Comparison of ENCODE assay signal across 14 cellular contexts in the genomic region with DNA sequence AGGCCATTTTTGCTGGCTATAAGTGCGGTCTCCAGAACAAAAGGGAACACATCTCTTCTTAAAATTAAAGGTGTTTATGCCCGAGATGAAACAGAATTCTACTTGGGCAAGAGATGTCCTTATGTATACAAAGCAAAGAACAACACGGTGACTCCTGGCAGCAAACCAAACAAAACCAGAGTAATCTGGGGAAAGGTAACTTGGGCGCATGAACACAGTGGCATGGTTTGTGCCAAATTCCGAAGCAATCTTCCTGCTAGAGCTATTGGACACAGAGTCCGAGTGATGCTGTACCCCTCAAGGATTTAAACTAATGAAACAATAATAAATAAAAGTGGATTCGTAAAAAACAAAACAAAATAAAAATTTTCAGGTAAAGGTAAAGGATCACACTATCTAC. TPM values are rescaled to one million over a fixed set of nuclear protein-coding genes. Genes with fewer than 3 reads are reported as not detected.
A peak's percentile ranks its signal among the peaks of the same experiment; 100 is the strongest.
DNase-seq lines count a peak whose midpoint lies in the region; ATAC-seq, FAIRE-seq and TF ChIP-seq lines count a peak whose summit lies in the region.
"Had no signal": no experiment of that assay in that cellular context is flagged by ENCODE, and none has a peak within 500 bp of the region (broad histone marks: within the 10 kb centered on the region; RNA-seq: fewer than 3 reads in every experiment).

No MANE protein-coding gene starts in this region.

- no peak overlapping the region for H2AFZ ChIP-seq in HepG2 (ENCODE audit: low read length)
- H2AFZ ChIP-seq: GM23338 had no signal

- no peak for TF ChIP-seq CTCF in liver (IDR thresholded peaks at IDR 0.05; ENCODE audit: low read depth, low read length, missing input control)
- no peak for TF ChIP-seq CTCF in HepG2 (CRISPR knock-in tag; IDR thresholded peaks at IDR 0.05)
- TF ChIP-seq CTCF in nephron progenitor cell (IDR thresholded peaks at IDR 0.05): no peak

- H3K9me3 ChIP-seq in liver (ENCODE audit: control insufficient read depth in 4 of 4, low read length in 3 of 4) (no peaks in the 10 kb centered on the region), HepG2 (ENCODE audit: low read length) (no peaks in the 10 kb centered on the region)
- H3K9me3 ChIP-seq: A549 had no signal

- intact Hi-C loops in HepG2 (cut with micrococcal nuclease; ENCODE audit: unreplicated experiment) (loop anchor here (10.0 kb wide), 1 partner anchor 108 kb away; a partner anchor contains a TSS), left ventricle myocardium superior (cut with micrococcal nuclease) (no loop called here)

- TF ChIP-seq EP300 in HepG2 (IDR thresholded peaks at IDR 0.05; ENCODE audit: low read depth in 2 of 2, low read length in 2 of 2) (no peak), HepG2 (CRISPR knock-in tag; IDR thresholded peaks at IDR 0.05; ENCODE audit: borderline replicate concordance) (no peak)

- H3K4me2 ChIP-seq in HepG2 (ENCODE audit: low read depth, low read length): no peak overlapping the region
- H3K4me2 ChIP-seq: A549, GM23338 had no signal

- H3K36me3 ChIP-seq in liver (ENCODE audit: control insufficient read depth in 4 of 4, insufficient read depth in 3 of 4, low read depth in 1 of 4, low read length in 3 of 4) (peaks cover 0 to 13% (median under 1%) of the 10 kb centered on the region in 4 donors), HepG2 (replicated peaks in 1 of 2; ENCODE audit: control insufficient read depth in 1 of 2, insufficient read depth in 2 of 2, low read length in 2 of 2) (peaks cover 3 to 5% of the 10 kb centered on the region in 2 experiments; a peak in 3 of 5 replicates)

- H3K4me1 ChIP-seq in liver (ENCODE audit: control insufficient read depth in 4 of 4, insufficient read depth in 4 of 4, low read length in 3 of 4) (peaks cover 0 to 13% (median 6%) of the 10 kb centered on the region in 4 donors), HepG2 (ENCODE audit: insufficient read depth, low read length) (peaks cover 5% of the 10 kb centered on the region; the same call in 1 of the 2 replicates)
- H3K4me1 ChIP-seq: A549 had no signal

- peaks cover 8% of the 10 kb centered on the region for H3K79me2 ChIP-seq in HepG2 (ENCODE audit: insufficient read depth, low read length)

- ATAC-seq in HepG2 (no peak), left ventricle myocardium superior (peak; percentile 71)
- ATAC-seq in activated naive CD4-positive, alpha-beta T cell treated with anti-CD3 and anti-CD28 coated beads, Interleukin-2, amount 50 U/mL, for 72 hours: no peak
- ATAC-seq: A549, GM23338 had no signal

- H3K4me3 ChIP-seq in liver (ENCODE audit: low read depth in 1 of 3, low read length in 3 of 3) (no peak overlapping the region), HepG2 (replicated peaks in 1 of 3; ENCODE audit: insufficient read depth in 1 of 3, low read depth in 2 of 3, low read length in 3 of 3) (no peak overlapping the region)
- H3K4me3 ChIP-seq: A549, GM23338 had no signal

- DNase-seq in HepG2 (ENCODE audit: low spot score) (no peak), left ventricle myocardium superior (no peak), nephron progenitor cell (no peak), activated T-cell treated with anti-CD3 and anti-CD28 coated beads for 4 hours (no peak)
- DNase-seq in activated naive CD4-positive, alpha-beta T cell treated with anti-CD3 and anti-CD28 coated beads, Interleukin-2, amount 50 U/mL, for 72 hours (ENCODE audit: low spot score in 2 of 2): no peak
- no peak for DNase-seq in activated CD4-positive, alpha-beta T cell treated with anti-CD3 and anti-CD28 coated beads for 4 hours
- DNase-seq: CD8-positive, alpha-beta memory T cell; DMS53; GF-D8; H7 had no signal

- no peak overlapping the region for H3K4me3 Mint-ChIP-seq in nephron progenitor cell
- H3K4me3 Mint-ChIP-seq: CD14-positive monocyte; CD8-positive, alpha-beta memory T cell; GM23338 had no signal

- peak overlapping the region; percentile 21 for H3K27ac Mint-ChIP-seq in nephron progenitor cell
- H3K27ac Mint-ChIP-seq in activated naive CD4-positive, alpha-beta T cell treated with anti-CD3 and anti-CD28 coated beads, Interleukin-2, amount 50 U/mL, for 72 hours: no peak overlapping the region
- H3K27ac Mint-ChIP-seq: CD14-positive monocyte; CD8-positive, alpha-beta memory T cell; GM23338 had no signal

- H3K27me3 ChIP-seq in liver (ENCODE audit: control insufficient read depth in 4 of 4, insufficient read depth in 4 of 4, low read length in 3 of 4) (no peaks in the 10 kb centered on the region), HepG2 (ENCODE audit: control insufficient read depth in 1 of 2, insufficient read depth in 2 of 2, low read length in 2 of 2) (no peaks in the 10 kb centered on the region; a peak in 1 of 5 replicates)

- H4K20me1 ChIP-seq in HepG2 (ENCODE audit: insufficient read depth, low read length): no peaks in the 10 kb centered on the region

- TF ChIP-seq POLR2A in HepG2 (IDR thresholded peaks at IDR 0.05; ENCODE audit: insufficient read depth in 1 of 2, low read depth in 2 of 2, low read length in 2 of 2): no peak

- no peak for FAIRE-seq in HepG2 (lab: Jason Lieb, UNC)
- FAIRE-seq: A549 had no signal

- POLR2A ChIA-PET in HepG2 (lab: Yijun Ruan, JAX): no interaction called here

- H3K27me3 Mint-ChIP-seq in nephron progenitor cell (ENCODE audit: low read depth, poor library complexity): peaks cover 8% of the 10 kb centered on the region

- no peak overlapping the region for H3K27ac ChIP-seq in liver (ENCODE audit: low read depth in 1 of 2, low read length in 2 of 2)
- no peak overlapping the region for H3K27ac ChIP-seq in HepG2 (ENCODE audit: extremely low read length, insufficient read depth, low read length)
- H3K27ac ChIP-seq: A549 had no signal

- in situ Hi-C loops in HepG2 (cut with HindIII; ENCODE audit: extremely low pct_ligation_motif_present, low pct_unique_long_range_greater_than_20kb): no loop called here

- peaks cover 5% of the 10 kb centered on the region for H3K36me3 Mint-ChIP-seq in nephron progenitor cell (ENCODE audit: low read depth)
- no peaks in the 10 kb centered on the region for H3K36me3 Mint-ChIP-seq in activated naive CD4-positive, alpha-beta T cell treated with anti-CD3 and anti-CD28 coated beads, Interleukin-2, amount 50 U/mL, for 72 hours
- H3K36me3 Mint-ChIP-seq: CD8-positive, alpha-beta memory T cell had no signal

- no peaks in the 10 kb centered on the region for H3K4me1 Mint-ChIP-seq in nephron progenitor cell
- H3K4me1 Mint-ChIP-seq: CD14-positive monocyte; CD8-positive, alpha-beta memory T cell had no signal

- H3K9ac ChIP-seq in liver (ENCODE audit: low read depth in 1 of 2, low read length in 2 of 2) (no peak overlapping the region), HepG2 (ENCODE audit: insufficient read depth, low read depth, low read length) (no peak overlapping the region)

- CTCF ChIA-PET in HepG2 (lab: Yijun Ruan, JAX; ENCODE audit: low intra/inter-chr PET ratio, low total read pairs): no interaction called here

- no TSS peak for BruUV-seq in HepG2 (replicated peaks; lab: Mats Ljungman, UMichigan)

- TF ChIP-seq RAD21 in liver (IDR thresholded peaks at IDR 0.05): peak in 1 of 2 donors; percentile 29
- TF ChIP-seq RAD21 in HepG2 (CRISPR knock-in tag; IDR thresholded peaks at IDR 0.05): no peak

- H3K9me3 Mint-ChIP-seq in nephron progenitor cell: no peaks in the 10 kb centered on the region
- peaks cover 0 to 5% of the 10 kb centered on the region in 2 donors for H3K9me3 Mint-ChIP-seq in activated naive CD4-positive, alpha-beta T cell treated with anti-CD3 and anti-CD28 coated beads, Interleukin-2, amount 50 U/mL, for 72 hours
- H3K9me3 Mint-ChIP-seq: GM23338 had no signal

- WGBS in liver: 39% methylated on average over 7 of the region's 7 CpGs
- 93% methylated on average over 7 of the region's 7 CpGs for WGBS in HepG2 (ENCODE audit: low lambda C conversion rate)

TF ChIP-seq in liver, 16 proteins besides CTCF, POLR2A, EP300 and RAD21 (continues in another document):
- TF ChIP-seq, protein P1, sequence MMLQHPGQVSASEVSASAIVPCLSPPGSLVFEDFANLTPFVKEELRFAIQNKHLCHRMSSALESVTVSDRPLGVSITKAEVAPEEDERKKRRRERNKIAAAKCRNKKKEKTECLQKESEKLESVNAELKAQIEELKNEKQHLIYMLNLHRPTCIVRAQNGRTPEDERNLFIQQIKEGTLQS (IDR thresholded peaks at IDR 0.05): no peak
- peak; percentile 84 for TF ChIP-seq FOXA2 (IDR thresholded peaks at IDR 0.05)

TF ChIP-seq in HepG2, 621 proteins besides CTCF, POLR2A, EP300 and RAD21 (continues in another document):
- TF ChIP-seq ZNF121 (CRISPR knock-in tag; IDR thresholded peaks at IDR 0.05) (no peak), ZNF788 (CRISPR knock-in tag; IDR thresholded peaks at IDR 0.05; ENCODE audit: borderline replicate concordance) (no peak), RBM39 (IDR thresholded peaks at IDR 0.05; ENCODE audit: low read depth, low read length, poor library complexity, severe bottlenecking) (no peak), ZNF235 (CRISPR knock-in tag; IDR thresholded peaks at IDR 0.05; ENCODE audit: borderline replicate concordance) (no peak)

RNA-seq across cellular contexts. Expression of a gene that starts 33.4 kb away (rescaled TPM):
- 10 to 100 TPM in 1 of 2 donors, 1 to 10 TPM in 1; 8.6 to 35.7 TPM for total RNA-seq in liver
- 10 to 100 TPM in 1 of 2 donors, 1 to 10 TPM in 1; 10.0 to 15.6 TPM for polyA plus RNA-seq in liver
- 25.3 and 27.5 TPM in 2 replicates for total RNA-seq in HepG2 (2016; rRNA removed; fragmentation: Illumina TruSeq; extraction: Trizol)
- 4.7 and 5.4 TPM in 2 replicates for total RNA-seq in HepG2 (2016; cell fraction: cytosol; rRNA removed; fragmentation: Illumina TruSeq; extraction: Trizol; ENCODE audit: low read depth)
- 25.1 and 27.8 TPM in 2 replicates for total RNA-seq in HepG2 (2016; cell fraction: insoluble cytoplasmic fraction; rRNA removed; fragmentation: Illumina TruSeq; extraction: Trizol)
- total RNA-seq in HepG2 (2016; cell fraction: membrane; rRNA removed; fragmentation: Illumina TruSeq; extraction: Trizol): 13.0 and 15.4 TPM in 2 replicates
- 33.3 and 34.1 TPM in 2 replicates for total RNA-seq in HepG2 (2016; cell fraction: nucleus; rRNA removed; fragmentation: Illumina TruSeq; extraction: Trizol)
- polyA plus RNA-seq in HepG2 (2011; rRNA removed): 11.5 and 15.1 TPM in 2 replicates
- 10.5 and 12.5 TPM in 2 replicates for polyA plus RNA-seq in HepG2 (2011; cell fraction: cytosol; rRNA removed)
- polyA plus RNA-seq in HepG2 (2011; cell fraction: nucleus; rRNA removed): 10.5 and 14.0 TPM in 2 replicates
- 8.6 and 13.0 TPM in 2 replicates for polyA plus RNA-seq in HepG2 (2012)
- 3.6 and 4.0 TPM in 2 replicates for polyA plus RNA-seq in HepG2 (2016; cell fraction: cytosol; fragmentation: Illumina TruSeq; extraction: Trizol; ENCODE audit: low read depth)
- 29.1 and 36.7 TPM in 2 replicates for polyA plus RNA-seq in HepG2 (2016; cell fraction: insoluble cytoplasmic fraction; fragmentation: Illumina TruSeq; extraction: Trizol; ENCODE audit: low read depth)
- polyA plus RNA-seq in HepG2 (2016; cell fraction: membrane; fragmentation: Illumina TruSeq; extraction: Trizol; ENCODE audit: low read depth): 8.6 and 9.7 TPM in 2 replicates
- 20.5 and 26.3 TPM in 2 replicates for polyA plus RNA-seq in HepG2 (2016; cell fraction: nucleus; fragmentation: Illumina TruSeq; extraction: Trizol; ENCODE audit: insufficient read depth, low read depth)
- polyA minus RNA-seq in HepG2 (2011; rRNA and poly(A)+ RNA removed; ENCODE audit: low replicate concordance): 10.4 and 30.2 TPM in 2 replicates
- polyA minus RNA-seq in HepG2 (2011; cell fraction: cytosol; rRNA and poly(A)+ RNA removed): 14.1 and 17.4 TPM in 2 replicates
- 57.2 and 60.5 TPM in 2 replicates for polyA minus RNA-seq in HepG2 (2011; cell fraction: nucleus; rRNA and poly(A)+ RNA removed)
- 423 TPM for total RNA-seq in left ventricle myocardium superior
- total RNA-seq in activated naive CD4-positive, alpha-beta T cell treated with anti-CD3 and anti-CD28 coated beads, Interleukin-2, amount 50 U/mL, for 72 hours: under 1 TPM; 0.45 to 0.77 TPM

Comparison
In these comparisons a context has a peak if more than half of its experiments do, and no peak if none do; other contexts are left out.
1. RNA of a gene that starts 33.4 kb away (total RNA-seq): 423 TPM in left ventricle myocardium superior (single experiment); 8.6 to 35.7 TPM in liver, 4.7 to 34.1 TPM in HepG2 and 0.45 to 0.77 TPM in activated naive CD4-positive, alpha-beta T cell treated with anti-CD3 and anti-CD28 coated beads, Interleukin-2, amount 50 U/mL, for 72 hours; every median in the first group is over 10 times any median in the second.